Comparison of ENCODE assay signal across 19 cellular contexts in genomic region chrX:153628665-153629064, GRCh38. TPM values are rescaled to one million over a fixed set of nuclear protein-coding genes. Genes with fewer than 3 reads are reported as not detected.
DNase-seq lines count a peak whose midpoint lies in the region; ATAC-seq and TF ChIP-seq lines count a peak whose summit lies in the region.
"Had no signal": no experiment of that assay in that cellular context is flagged by ENCODE, and none has a peak within 500 bp of the region (broad histone marks: within the 10 kb centered on the region; RNA-seq: fewer than 3 reads in every experiment).

No MANE protein-coding gene starts in this region.

- H3K9me3 ChIP-seq in heart right ventricle (peaks cover 0 to 13% (median 0%) of the 10 kb centered on the region in 11 donors), osteoblast (ENCODE audit: low read depth, low read length) (peaks cover 7% of the 10 kb centered on the region)
- no peaks in the 10 kb centered on the region for H3K9me3 ChIP-seq in naive thymus-derived CD4-positive, alpha-beta T cell (ENCODE audit: control insufficient read depth in 2 of 3, low read length in 3 of 3)

- H3K27me3 ChIP-seq in heart right ventricle (peaks cover 0 to 26% (median 0%) of the 10 kb centered on the region in 7 donors), osteoblast (ENCODE audit: insufficient read depth, low read length) (no peaks in the 10 kb centered on the region)
- H3K27me3 ChIP-seq in naive thymus-derived CD4-positive, alpha-beta T cell (ENCODE audit: control insufficient read depth in 2 of 2, insufficient read depth in 2 of 2, low read length in 2 of 2), result no peaks in the 10 kb centered on the region

- no peak overlapping the region for H3K27ac Mint-ChIP-seq in naive thymus-derived CD4-positive, alpha-beta T cell

- POLR2A ChIA-PET in naive thymus-derived CD4-positive, alpha-beta T cell (lab: Charles Lee), result no interaction called here

- no peaks in the 10 kb centered on the region for H3K79me2 ChIP-seq in osteoblast (ENCODE audit: insufficient read depth, low read length)

- H2AFZ ChIP-seq in osteoblast (ENCODE audit: low read length), result no peak overlapping the region

- no peak for TF ChIP-seq CTCF in heart right ventricle (IDR thresholded peaks at IDR 0.05)
- no peak for TF ChIP-seq CTCF in osteoblast (IDR thresholded peaks at IDR 0.05; ENCODE audit: extremely low read depth, low read depth, low read length)

- H3K4me1 ChIP-seq in heart right ventricle, result no peaks in the 10 kb centered on the region
- H3K4me1 ChIP-seq in osteoblast (ENCODE audit: insufficient read depth, low read length), result no peaks in the 10 kb centered on the region
- H3K4me1 ChIP-seq in naive thymus-derived CD4-positive, alpha-beta T cell (ENCODE audit: control insufficient read depth in 2 of 2, insufficient read depth in 2 of 2, low read length in 2 of 2), result no peaks in the 10 kb centered on the region

- H3K27me3 Mint-ChIP-seq in naive thymus-derived CD4-positive, alpha-beta T cell, result peaks cover 0 to 8% (median 0%) of the 10 kb centered on the region in 5 donors

- DNase-seq in Right ventricle myocardium superior (peak; percentile 8), heart right ventricle (no peak), left lobe of liver (ENCODE audit: low spot score) (peak; percentile 37), osteoblast (ENCODE audit: insufficient read length, low spot score, missing footprints) (peak; percentile 66), NCI-H510A (lab: John Stamatoyannopoulos, UW) (no peak), kidney glomerular epithelial cell (lab: John Stamatoyannopoulos, UW) (no peak)
- no peak for DNase-seq in naive thymus-derived CD4-positive, alpha-beta T cell
- DNase-seq: EL; GF-D8; GOT3; Karpas-422; NCI-H1417 treated with DMSO at 0.1 percent for 48 hours; NCI-H2107; NCI-H2227 treated with DMSO at 0.1 percent for 48 hours; NCI-H774; NK-92 treated with Interleukin-12 subunit alpha and Interleukin-12 subunit beta, amount 100 ng/mL, for 24 hours had no signal

- H3K27ac ChIP-seq in heart right ventricle, result no peak overlapping the region
- no peak overlapping the region for H3K27ac ChIP-seq in osteoblast (ENCODE audit: low read depth, low read length)
- H3K27ac ChIP-seq in naive thymus-derived CD4-positive, alpha-beta T cell (ENCODE audit: low read depth, low read length), result no peak overlapping the region

- 94 to 97% methylated on average over 12 of the region's 12 CpGs for WGBS in heart right ventricle, 2 donors

- H3K4me3 ChIP-seq in heart right ventricle (no peak overlapping the region), osteoblast (ENCODE audit: insufficient read depth, low read length) (no peak overlapping the region)
- no peak overlapping the region for H3K4me3 ChIP-seq in naive thymus-derived CD4-positive, alpha-beta T cell (ENCODE audit: low read length)

- peaks cover 0 to 14% (median 5%) of the 10 kb centered on the region in 11 donors for H3K9me3 Mint-ChIP-seq in naive thymus-derived CD4-positive, alpha-beta T cell

- CTCF ChIA-PET in naive thymus-derived CD4-positive, alpha-beta T cell (lab: Charles Lee), result no interaction called here

- intact Hi-C loops in Right ventricle myocardium superior (cut with DNase I) (no loop called here), heart right ventricle (cut with DNase I) (no loop called here)
- intact Hi-C loops in naive thymus-derived CD4-positive, alpha-beta T cell (cut with micrococcal nuclease), result no loop called here

- no peak for ATAC-seq in Right ventricle myocardium superior (ENCODE audit: poor library complexity)
- no peak for ATAC-seq in heart right ventricle
- ATAC-seq in left lobe of liver, result no peak
- ATAC-seq in naive thymus-derived CD4-positive, alpha-beta T cell, result no peak
- ATAC-seq: HCT116, Panc1 had no signal

- H3K4me1 Mint-ChIP-seq in naive thymus-derived CD4-positive, alpha-beta T cell, result no peaks in the 10 kb centered on the region

- no peak overlapping the region for H3K4me2 ChIP-seq in osteoblast (ENCODE audit: insufficient read depth, low read length)

- no peaks in the 10 kb centered on the region for H4K20me1 ChIP-seq in osteoblast (ENCODE audit: insufficient read depth, low read length)

- no peak overlapping the region for H3K4me3 Mint-ChIP-seq in naive thymus-derived CD4-positive, alpha-beta T cell

- no peaks in the 10 kb centered on the region for H3K36me3 ChIP-seq in heart right ventricle
- no peaks in the 10 kb centered on the region for H3K36me3 ChIP-seq in osteoblast (ENCODE audit: insufficient read depth, low read length)
- no peaks in the 10 kb centered on the region for H3K36me3 ChIP-seq in naive thymus-derived CD4-positive, alpha-beta T cell (ENCODE audit: control insufficient read depth in 2 of 3, insufficient read depth in 3 of 3, low read length in 3 of 3)

- H3K36me3 Mint-ChIP-seq in naive thymus-derived CD4-positive, alpha-beta T cell, result no peaks in the 10 kb centered on the region

RNA-seq across cellular contexts. Expression of gene DUSP9, which starts 18.3 kb away (rescaled TPM):
- not detected for total RNA-seq in Right ventricle myocardium superior
- under 1 TPM in 1 of 10 donors, not detected in 9; 0.09 TPM for total RNA-seq in heart right ventricle
- polyA plus RNA-seq in heart right ventricle, result under 1 TPM in 1 of 2 donors, not detected in 1; 0.03 TPM
- total RNA-seq in left lobe of liver, result 0.60 TPM
- under 0.01 TPM in 2 replicates for total RNA-seq in osteoblast
- total RNA-seq in naive thymus-derived CD4-positive, alpha-beta T cell, result not detected
- polyA plus RNA-seq in naive thymus-derived CD4-positive, alpha-beta T cell, result not detected

RNA-seq across cellular contexts. Expression of gene CCNQ, which starts 29.7 kb away (rescaled TPM):
- 40.7 TPM for total RNA-seq in Right ventricle myocardium superior
- 10 to 100 TPM; 16.9 to 50.1 (median 21.7) TPM for total RNA-seq in heart right ventricle
- polyA plus RNA-seq in heart right ventricle, result 100 to 1,000 TPM in 1 of 2 donors, 10 to 100 TPM in 1; 95.2 to 132 TPM
- total RNA-seq in left lobe of liver, result 8.7 TPM
- total RNA-seq in osteoblast, result 29.3 and 33.0 TPM in 2 replicates
- total RNA-seq in naive thymus-derived CD4-positive, alpha-beta T cell, result 10 to 100 TPM; 13.7 to 27.6 (median 21.0) TPM
- polyA plus RNA-seq in naive thymus-derived CD4-positive, alpha-beta T cell, result 10 to 100 TPM; 33.9 to 42.0 TPM

RNA-seq across cellular contexts. Expression of gene PNCK, which starts 44.9 kb away (rescaled TPM):
- total RNA-seq in Right ventricle myocardium superior, result 8.1 TPM
- 10 to 100 TPM in 2 of 10 donors, 1 to 10 TPM in 8; 3.6 to 15.6 (median 5.9) TPM for total RNA-seq in heart right ventricle
- 1 to 10 TPM; 2.0 to 5.6 TPM for polyA plus RNA-seq in heart right ventricle
- not detected for total RNA-seq in left lobe of liver
- total RNA-seq in osteoblast, result 0.29 and 0.36 TPM in 2 replicates
- total RNA-seq in naive thymus-derived CD4-positive, alpha-beta T cell, result 1 to 10 TPM in 1 of 5 experiments, under 1 TPM in 2, not detected in 2; 0.35 to 1.1 (median 0.58) TPM
- not detected for polyA plus RNA-seq in naive thymus-derived CD4-positive, alpha-beta T cell
- total RNA-seq: M059J had no signal

RNA-seq across cellular contexts. Expression of gene SLC6A8, which starts 59.1 kb away (rescaled TPM):
- total RNA-seq in Right ventricle myocardium superior, result 192 TPM
- 100 to 1,000 TPM; 150 to 238 (median 186) TPM for total RNA-seq in heart right ventricle
- polyA plus RNA-seq in heart right ventricle, result 100 to 1,000 TPM; 128 to 155 TPM
- total RNA-seq in left lobe of liver, result 3.2 TPM
- total RNA-seq in osteoblast, result 15.3 and 19.5 TPM in 2 replicates
- 1 to 10 TPM in 2 of 5 experiments, under 1 TPM in 3; 0.14 to 2.6 (median 0.84) TPM for total RNA-seq in naive thymus-derived CD4-positive, alpha-beta T cell
- under 1 TPM in 1 of 2 donors, not detected in 1; 0.10 TPM for polyA plus RNA-seq in naive thymus-derived CD4-positive, alpha-beta T cell

Comparison
In these comparisons a context has a peak if more than half of its experiments do, and no peak if none do; other contexts are left out.
1. DNase-seq: peak in Right ventricle myocardium superior (single experiment), left lobe of liver (single experiment) and osteoblast (single experiment); none in heart right ventricle (0 of 2), NCI-H510A (single experiment), naive thymus-derived CD4-positive, alpha-beta T cell (0 of 9) and kidney glomerular epithelial cell (single experiment).